8 cellular contexts compared by ENCODE assay signal in the genomic region with DNA sequence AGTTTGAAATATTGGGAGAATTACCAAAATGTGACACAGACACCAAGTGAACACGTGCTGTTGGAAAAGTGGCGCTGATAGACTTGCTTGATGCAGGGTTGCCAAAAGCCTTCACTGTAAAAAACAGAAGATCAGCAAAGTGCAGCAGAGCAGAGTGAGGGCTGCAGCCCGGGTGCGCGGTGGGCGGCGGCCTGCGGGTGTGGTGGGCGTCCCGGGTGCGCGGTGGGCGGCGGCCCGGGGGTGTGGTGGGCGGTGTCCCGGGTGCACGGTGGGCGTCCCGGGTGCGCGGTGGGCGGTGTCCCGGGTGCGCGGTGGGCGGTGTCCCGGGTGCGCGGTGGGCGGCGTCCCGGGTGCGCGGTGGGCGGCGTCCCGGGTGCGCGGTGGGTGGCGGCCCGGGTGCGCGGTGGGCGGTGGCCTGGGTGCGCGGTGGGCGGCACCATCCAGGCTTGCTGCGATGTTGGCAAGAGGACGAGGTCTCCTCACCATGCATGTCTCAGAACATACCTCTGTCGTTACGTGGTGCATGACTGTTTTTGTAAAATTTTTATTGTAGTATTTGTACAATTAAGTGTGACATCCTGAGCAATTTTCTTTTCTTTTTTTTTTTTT. TPM values are rescaled to one million over a fixed set of nuclear protein-coding genes. Genes with fewer than 3 reads are reported as not detected.
DNase-seq lines count a peak whose midpoint lies in the region; ATAC-seq and TF ChIP-seq lines count a peak whose summit lies in the region.

No MANE protein-coding gene starts in this region.

- no peak overlapping the region for H3K27ac Mint-ChIP-seq in activated naive CD8-positive, alpha-beta T cell treated with anti-CD3 and anti-CD28 coated beads, Interleukin-2, amount 10 ng/mL, durations not matched to agents 7 days and 5 days
- no peak overlapping the region for H3K27ac Mint-ChIP-seq in mesothelial cell of epicardium

- H3K4me1 ChIP-seq in BLaER1 treated with 17β-estradiol and CSF1 and Interleukin-3, amounts not matched to agents 10 nM and 100 nM: peaks cover 20 to 33% (median 26%) of the 10 kb centered on the region in 10 experiments

- peaks cover 0 to 4% (median 0%) of the 10 kb centered on the region in 11 experiments; a peak in 2 of 22 replicates for H3K27me3 ChIP-seq in BLaER1 treated with 17β-estradiol and CSF1 and Interleukin-3, amounts not matched to agents 10 nM and 100 nM

- no peak overlapping the region for H3K27ac ChIP-seq in BLaER1 treated with 17β-estradiol and CSF1 and Interleukin-3, amounts not matched to agents 10 nM and 100 nM

- no peaks in the 10 kb centered on the region for H3K9me3 ChIP-seq in BLaER1 treated with 17β-estradiol and CSF1 and Interleukin-3, amounts not matched to agents 10 nM and 100 nM (replicated peaks in 1 of 11)

- peaks cover 0 to 36% (median 26%) of the 10 kb centered on the region in 11 experiments; a peak in 14 of 22 replicates for H3K36me3 ChIP-seq in BLaER1 treated with 17β-estradiol and CSF1 and Interleukin-3, amounts not matched to agents 10 nM and 100 nM

- intact Hi-C loops in sciatic nerve (cut with DNase I): no loop called here

- TF ChIP-seq CTCF in mesothelial cell of epicardium (IDR thresholded peaks at IDR 0.05; ENCODE audit: unreplicated experiment): no peak

- H3K4me2 ChIP-seq in BLaER1 treated with 17β-estradiol and CSF1 and Interleukin-3, amounts not matched to agents 10 nM and 100 nM: peak overlapping the region; percentile 86 to 97 (median 93)

- H3K36me3 Mint-ChIP-seq in activated naive CD8-positive, alpha-beta T cell treated with anti-CD3 and anti-CD28 coated beads, Interleukin-2, amount 10 ng/mL, durations not matched to agents 7 days and 5 days: no peaks in the 10 kb centered on the region
- H3K36me3 Mint-ChIP-seq in mesothelial cell of epicardium: peaks cover 22% of the 10 kb centered on the region

- peaks cover 4% of the 10 kb centered on the region for H3K4me1 Mint-ChIP-seq in activated naive CD8-positive, alpha-beta T cell treated with anti-CD3 and anti-CD28 coated beads, Interleukin-2, amount 10 ng/mL, durations not matched to agents 7 days and 5 days
- peaks cover 4% of the 10 kb centered on the region for H3K4me1 Mint-ChIP-seq in mesothelial cell of epicardium

- POLR2A ChIA-PET in activated naive CD8-positive, alpha-beta T cell treated with anti-CD3 and anti-CD28 coated beads, Interleukin-2, amount 10 ng/mL, durations not matched to agents 7 days and 5 days (lab: Charles Lee): no interaction called here

- peak overlapping the region; percentile 26 for H3K4me3 Mint-ChIP-seq in activated naive CD8-positive, alpha-beta T cell treated with anti-CD3 and anti-CD28 coated beads, Interleukin-2, amount 10 ng/mL, durations not matched to agents 7 days and 5 days
- peak overlapping the region; percentile 45 for H3K4me3 Mint-ChIP-seq in mesothelial cell of epicardium

- H3K9ac ChIP-seq in BLaER1 treated with 17β-estradiol and CSF1 and Interleukin-3, amounts not matched to agents 10 nM and 100 nM: peak overlapping the region; percentile 4 to 65 (median 40); a peak in 11 of 22 replicates

- peak overlapping the region; percentile 8 to 63 (median 44); a peak in 19 of 20 replicates for H3K4me3 ChIP-seq in BLaER1 treated with 17β-estradiol and CSF1 and Interleukin-3, amounts not matched to agents 10 nM and 100 nM

- peaks cover 7 to 42% (median 21%) of the 10 kb centered on the region in 11 experiments; a peak in 19 of 22 replicates for H4K20me1 ChIP-seq in BLaER1 treated with 17β-estradiol and CSF1 and Interleukin-3, amounts not matched to agents 10 nM and 100 nM

- peaks cover 6% of the 10 kb centered on the region for H3K27me3 Mint-ChIP-seq in activated naive CD8-positive, alpha-beta T cell treated with anti-CD3 and anti-CD28 coated beads, Interleukin-2, amount 10 ng/mL, durations not matched to agents 7 days and 5 days
- H3K27me3 Mint-ChIP-seq in mesothelial cell of epicardium (ENCODE audit: low read depth): no peaks in the 10 kb centered on the region

- peak; percentile 57 for ATAC-seq in activated naive CD8-positive, alpha-beta T cell treated with anti-CD3 and anti-CD28 coated beads, Interleukin-2, amount 10 ng/mL, durations not matched to agents 7 days and 5 days (ENCODE audit: low read depth)
- ATAC-seq in GM19035 (IDR thresholded peaks at IDR 0.05; ENCODE audit: unreplicated experiment) (no peak), GM19452 (IDR thresholded peaks at IDR 0.05; ENCODE audit: unreplicated experiment) (no peak), sciatic nerve (no peak)

- no peaks in the 10 kb centered on the region for H3K9me3 Mint-ChIP-seq in activated naive CD8-positive, alpha-beta T cell treated with anti-CD3 and anti-CD28 coated beads, Interleukin-2, amount 10 ng/mL, durations not matched to agents 7 days and 5 days
- no peaks in the 10 kb centered on the region for H3K9me3 Mint-ChIP-seq in mesothelial cell of epicardium

- DNase-seq in NCI-H226 (peak; percentile 55), mesothelial cell of epicardium (ENCODE audit: low spot score in 2 of 2, unreplicated experiment in 2 of 2) (no peak), DMS79 treated with DMSO at 0.1 percent for 48 hours (lab: John Stamatoyannopoulos, UW) (no peak), sciatic nerve (ENCODE audit: low spot score) (no peak)
- peak; percentile 57 for DNase-seq in activated naive CD8-positive, alpha-beta T cell treated with anti-CD3 and anti-CD28 coated beads, Interleukin-2, amount 10 ng/mL, durations not matched to agents 7 days and 5 days

RNA-seq across cellular contexts. Expression of gene TEX22, which starts 34.1 kb away (rescaled TPM):
- total RNA-seq in activated naive CD8-positive, alpha-beta T cell treated with anti-CD3 and anti-CD28 coated beads, Interleukin-2, amount 10 ng/mL, durations not matched to agents 7 days and 5 days: 1 to 10 TPM; 6.4 to 6.9 TPM
- total RNA-seq in mesothelial cell of epicardium: 3.5 to 4.8 TPM (median 4.5 TPM) in 3 replicates
- total RNA-seq in sciatic nerve: 6.0 TPM

RNA-seq across cellular contexts. Expression of gene PACS2, which starts 49.7 kb away (rescaled TPM):
- total RNA-seq in activated naive CD8-positive, alpha-beta T cell treated with anti-CD3 and anti-CD28 coated beads, Interleukin-2, amount 10 ng/mL, durations not matched to agents 7 days and 5 days: 10 to 100 TPM; 51.6 to 54.7 TPM
- total RNA-seq in mesothelial cell of epicardium (135 to 147 TPM (median 138 TPM) in 3 replicates), sciatic nerve (152 TPM)

RNA-seq across cellular contexts. Expression of gene MTA1, which starts 55.4 kb away (rescaled TPM):
- total RNA-seq in activated naive CD8-positive, alpha-beta T cell treated with anti-CD3 and anti-CD28 coated beads, Interleukin-2, amount 10 ng/mL, durations not matched to agents 7 days and 5 days: 100 to 1,000 TPM; 120 to 132 TPM
- total RNA-seq in mesothelial cell of epicardium (256 to 261 TPM (median 259 TPM) in 3 replicates), sciatic nerve (95.2 TPM)

Comparison
In these comparisons a context has a peak if more than half of its experiments do, and no peak if none do; other contexts are left out.
1. DNase-seq: peak in NCI-H226 (single experiment) and activated naive CD8-positive, alpha-beta T cell treated with anti-CD3 and anti-CD28 coated beads, Interleukin-2, amount 10 ng/mL, durations not matched to agents 7 days and 5 days (single experiment); none in mesothelial cell of epicardium (0 of 2), DMS79 treated with DMSO at 0.1 percent for 48 hours (single experiment) and sciatic nerve (single experiment).